Comparison of ENCODE assay signal across 10 cellular contexts in genomic region chr4:76439491-76439890, GRCh38. TPM values are rescaled to one million over a fixed set of nuclear protein-coding genes. Genes with fewer than 3 reads are reported as not detected.
"Had no signal": no experiment of that assay in that cellular context is flagged by ENCODE, and none has a peak within 500 bp of the region (broad histone marks: within the 10 kb centered on the region; RNA-seq: fewer than 3 reads in every experiment).

No MANE protein-coding gene starts in this region.

- DNase-seq: GM23248, GOT3, H7, HFFc6 had no signal

- H3K27ac Mint-ChIP-seq: HFFc6, IgD-negative memory B cell had no signal

- H3K36me3 ChIP-seq: HAP-1 had no signal

- H3K9me3 Mint-ChIP-seq: HFFc6 had no signal

- H3K36me3 Mint-ChIP-seq: IgD-negative memory B cell had no signal

- H3K4me3 Mint-ChIP-seq: HFFc6, IgD-negative memory B cell had no signal

- H3K9me3 ChIP-seq: HAP-1 had no signal

- H3K4me3 ChIP-seq: GM23248, HAP-1 had no signal

- ATAC-seq: HCT116, HepG2 had no signal

RNA-seq across cellular contexts. Expression of gene SHROOM3, which starts 4.5 kb away (rescaled TPM):
- total RNA-seq: HepG2 had no signal
- polyA plus RNA-seq: IgD-negative memory B cell had no signal

RNA-seq across cellular contexts. Expression of gene CCDC158, which starts 18.6 kb away (rescaled TPM):
- total RNA-seq: GM23248, H4, H7, HepG2, HT1080 had no signal
- polyA plus RNA-seq: HepG2, IgD-negative memory B cell had no signal
